8 cellular contexts compared by ENCODE assay signal in genomic region chr19:6273701-6274601, GRCh38. TPM values are rescaled to one million over a fixed set of nuclear protein-coding genes. Genes with fewer than 3 reads are reported as not detected.
DNase-seq lines count a peak whose midpoint lies in the region; ATAC-seq and FAIRE-seq lines count a peak whose summit lies in the region.

No MANE protein-coding gene starts in this region.

- DNase-seq in HTR-8/SVneo (ENCODE audit: insufficient read length, low spot score) (peak; percentile 94), cardiac septum (ENCODE audit: low spot score) (peak; percentile 94), pons (ENCODE audit: low spot score) (peak; percentile 46), NCI-H146 treated with DMSO at 0.1 percent for 48 hours (lab: John Stamatoyannopoulos, UW; ENCODE audit: unreplicated experiment) (no peak), NCI-H187 treated with DMSO at 0.1 percent for 48 hours (lab: John Stamatoyannopoulos, UW) (no peak), NCI-H146 (lab: John Stamatoyannopoulos, UW) (no peak)
- no peak for DNase-seq in activated naive CD8-positive, alpha-beta T cell treated with anti-CD3 and anti-CD28 coated beads, Interleukin-2, amount 50 U/mL, for 24 hours

- no peak overlapping the region for H3K4me3 Mint-ChIP-seq in activated naive CD8-positive, alpha-beta T cell treated with anti-CD3 and anti-CD28 coated beads, Interleukin-2, amount 50 U/mL, for 24 hours

- H3K27me3 Mint-ChIP-seq in activated naive CD8-positive, alpha-beta T cell treated with anti-CD3 and anti-CD28 coated beads, Interleukin-2, amount 50 U/mL, for 24 hours: no peaks in the 10 kb centered on the region

- ATAC-seq in activated naive CD8-positive, alpha-beta T cell treated with anti-CD3 and anti-CD28 coated beads, Interleukin-2, amount 50 U/mL, for 24 hours: no peak
- no peak for ATAC-seq in HG03571 (IDR thresholded peaks at IDR 0.05; ENCODE audit: unreplicated experiment)

- H3K4me1 Mint-ChIP-seq in activated naive CD8-positive, alpha-beta T cell treated with anti-CD3 and anti-CD28 coated beads, Interleukin-2, amount 50 U/mL, for 24 hours: peaks cover 57% of the 10 kb centered on the region

- H3K9me3 Mint-ChIP-seq in activated naive CD8-positive, alpha-beta T cell treated with anti-CD3 and anti-CD28 coated beads, Interleukin-2, amount 50 U/mL, for 24 hours: no peaks in the 10 kb centered on the region

- FAIRE-seq in HTR-8/SVneo (lab: Jason Lieb, UNC): peak; percentile 94

- H3K27ac Mint-ChIP-seq in activated naive CD8-positive, alpha-beta T cell treated with anti-CD3 and anti-CD28 coated beads, Interleukin-2, amount 50 U/mL, for 24 hours: peak overlapping the region; percentile 56

- peaks cover 14% of the 10 kb centered on the region for H3K36me3 Mint-ChIP-seq in activated naive CD8-positive, alpha-beta T cell treated with anti-CD3 and anti-CD28 coated beads, Interleukin-2, amount 50 U/mL, for 24 hours (ENCODE audit: low read depth)

- intact Hi-C loops in cardiac septum (cut with DNase I): loop anchor here (2.0 kb wide), 1 partner anchor 39 kb away; no protein-coding TSS in a partner anchor

RNA-seq across cellular contexts. Expression of gene MLLT1, which starts 5.8 kb away (rescaled TPM):
- 30.6 TPM for total RNA-seq in cardiac septum

RNA-seq across cellular contexts. Expression of gene ACER1, which starts 59.5 kb away (rescaled TPM):
- not detected for total RNA-seq in cardiac septum

Comparison
In these comparisons a context has a peak if more than half of its experiments do, and no peak if none do; other contexts are left out.
1. DNase-seq: peak in HTR-8/SVneo (single experiment), cardiac septum (single experiment) and pons (single experiment); none in activated naive CD8-positive, alpha-beta T cell treated with anti-CD3 and anti-CD28 coated beads, Interleukin-2, amount 50 U/mL, for 24 hours (single experiment), NCI-H146 treated with DMSO at 0.1 percent for 48 hours (single experiment), NCI-H187 treated with DMSO at 0.1 percent for 48 hours (single experiment) and NCI-H146 (single experiment).